ENCODE assay signal across 21 cellular contexts in genomic region chr9:109020113-109020512, GRCh38. TPM values are rescaled to one million over a fixed set of nuclear protein-coding genes. Genes with fewer than 3 reads are reported as not detected.
DNase-seq lines count a peak whose midpoint lies in the region; ATAC-seq, FAIRE-seq and TF ChIP-seq lines count a peak whose summit lies in the region.
"Had no signal": no experiment of that assay in that cellular context is flagged by ENCODE, and none has a peak within 500 bp of the region (broad histone marks: within the 10 kb centered on the region; RNA-seq: fewer than 3 reads in every experiment).

No MANE protein-coding gene starts in this region.

- H3K27ac ChIP-seq in mammary epithelial cell (ENCODE audit: insufficient read depth, low read depth, low read length) (no peak overlapping the region), breast epithelium (no peak overlapping the region), foreskin keratinocyte (peak overlapping the region; percentile 9)
- H3K27ac ChIP-seq: 22Rv1, A549, GM23248 had no signal

- CTCF ChIA-PET in mammary epithelial cell (lab: Charles Lee; ENCODE audit: low non-redundant PET) = interaction anchor here (0.7 kb wide), 1 partner anchor 15 kb away, joined by 4 read pairs; no protein-coding TSS in a partner anchor

- H3K4me3 ChIP-seq in mammary epithelial cell (replicated peaks in 1 of 3; ENCODE audit: insufficient read depth in 1 of 3, low read depth in 2 of 3, low read length in 3 of 3) = no peak overlapping the region
- H3K4me3 ChIP-seq in breast epithelium = no peak overlapping the region
- H3K4me3 ChIP-seq in choroid plexus epithelial cell (ENCODE audit: low read depth, low read length) = no peak overlapping the region
- H3K4me3 ChIP-seq: A549, GM23248 had no signal

- no peak overlapping the region for H3K27ac Mint-ChIP-seq in chondrocyte (ENCODE audit: unreplicated experiment)
- H3K27ac Mint-ChIP-seq: HFFc6 had no signal

- intact Hi-C loops in mammary epithelial cell (cut with micrococcal nuclease) (no loop called here), breast epithelium (cut with DNase I; ENCODE audit: low total_unique reads) (no loop called here)

- dilution Hi-C loops in mammary epithelial cell (cut with HindIII; ENCODE audit: low sequenced_read_pairs) = loop anchor here (5.0 kb wide), 1 partner anchor 107 kb away; no protein-coding TSS in a partner anchor

- no peaks in the 10 kb centered on the region for H3K36me3 ChIP-seq in mammary epithelial cell (ENCODE audit: insufficient read depth, low read length)
- H3K36me3 ChIP-seq in breast epithelium = no peaks in the 10 kb centered on the region

- TF ChIP-seq POLR2A in breast epithelium (IDR thresholded peaks at IDR 0.05) = no peak
- TF ChIP-seq POLR2A in GM12892 (IDR thresholded peaks at IDR 0.05; ENCODE audit: low read depth, low read length) = no peak

- no peak for TF ChIP-seq CTCF in mammary epithelial cell (conservative IDR thresholded peaks at IDR 0.05 in 1 of 2, IDR thresholded peaks at IDR 0.05 in 1 of 2; ENCODE audit: extremely low read depth in 1 of 2, insufficient read depth in 1 of 2, low read depth in 1 of 2, low read length in 2 of 2)
- no peak for TF ChIP-seq CTCF in breast epithelium (IDR thresholded peaks at IDR 0.05)
- TF ChIP-seq CTCF in choroid plexus epithelial cell (conservative IDR thresholded peaks at IDR 0.05; ENCODE audit: low read depth, low read length) = no peak
- TF ChIP-seq CTCF in foreskin keratinocyte (conservative IDR thresholded peaks at IDR 0.05) = no peak
- no peak for TF ChIP-seq CTCF in chondrocyte (IDR thresholded peaks at IDR 0.05)

- peak; percentile 55 for ATAC-seq in foreskin keratinocyte
- ATAC-seq: A549, HCT116 had no signal

- WGBS in mammary epithelial cell (ENCODE audit: low coverage, missing lambda C conversion rate) = 30% methylated on average over 3 of the region's 3 CpGs

- H3K79me2 ChIP-seq in mammary epithelial cell (ENCODE audit: insufficient read depth, low read length) = peaks cover 12% of the 10 kb centered on the region

- DNase-seq in mammary epithelial cell (no peak), breast epithelium (ENCODE audit: low spot score in 2 of 2) (no peak), choroid plexus epithelial cell (ENCODE audit: low read depth) (peak; percentile 4), foreskin keratinocyte (peak in 1 of 2 donors; percentile 31), GM12892 (ENCODE audit: insufficient read length) (no peak), H4 (ENCODE audit: low spot score) (no peak), chondrocyte (ENCODE audit: low spot score) (no peak)
- DNase-seq: Caco-2, GM23248, H7, HFFc6, IMR-90 had no signal

- H3K4me1 Mint-ChIP-seq in chondrocyte (ENCODE audit: low read depth) = no peaks in the 10 kb centered on the region

- H3K27me3 Mint-ChIP-seq in chondrocyte (ENCODE audit: low read depth) = no peaks in the 10 kb centered on the region

- H3K9me3 Mint-ChIP-seq in chondrocyte (ENCODE audit: low read depth) = no peaks in the 10 kb centered on the region
- H3K9me3 Mint-ChIP-seq: CD14-positive monocyte, HFFc6 had no signal

- no peak overlapping the region for H2AFZ ChIP-seq in mammary epithelial cell (ENCODE audit: low read depth, low read length)
- H2AFZ ChIP-seq: GM23248 had no signal

- in situ Hi-C loops in mammary epithelial cell (cut with MboI; ENCODE audit: low sequenced_read_pairs in 2 of 2) = no loop called here

- no peaks in the 10 kb centered on the region for H3K27me3 ChIP-seq in mammary epithelial cell (ENCODE audit: insufficient read depth, low read length)
- no peaks in the 10 kb centered on the region for H3K27me3 ChIP-seq in breast epithelium
- no peaks in the 10 kb centered on the region for H3K27me3 ChIP-seq in foreskin keratinocyte

- H3K4me1 ChIP-seq in mammary epithelial cell (ENCODE audit: insufficient read depth, low read length) (peaks cover 12% of the 10 kb centered on the region), breast epithelium (no peaks in the 10 kb centered on the region), foreskin keratinocyte (peaks cover 29% of the 10 kb centered on the region)

- peaks cover 5% of the 10 kb centered on the region for H3K36me3 Mint-ChIP-seq in chondrocyte (ENCODE audit: low read depth)

- H3K9ac ChIP-seq in mammary epithelial cell (ENCODE audit: insufficient read depth, low read length) = no peak overlapping the region
- H3K9ac ChIP-seq: GM23248 had no signal

- FAIRE-seq in GM12892 (lab: Jason Lieb, UNC) = no peak
- FAIRE-seq: A549, D721Med, G401.6, GM12891, GM18507, HTR-8/SVneo had no signal

- no peaks in the 10 kb centered on the region for H4K20me1 ChIP-seq in mammary epithelial cell (ENCODE audit: insufficient read depth, low read length)

- BruUV-seq in mammary epithelial cell (replicated peaks; lab: Mats Ljungman, UMichigan) = no TSS peak

- peak overlapping the region; percentile 61 for H3K4me2 ChIP-seq in mammary epithelial cell (ENCODE audit: insufficient read depth, low read depth, low read length)
- H3K4me2 ChIP-seq: A549 had no signal

- H3K9me3 ChIP-seq in mammary epithelial cell (replicated peaks; ENCODE audit: insufficient read depth, low read length) (no peaks in the 10 kb centered on the region), breast epithelium (no peaks in the 10 kb centered on the region)
- H3K9me3 ChIP-seq: A549, Caco-2 had no signal

- no peak overlapping the region for H3K4me3 Mint-ChIP-seq in chondrocyte (ENCODE audit: unreplicated experiment)
- H3K4me3 Mint-ChIP-seq: CD14-positive monocyte, HFFc6 had no signal

RNA-seq across cellular contexts. Expression of gene CTNNAL1, which starts 6.8 kb away (rescaled TPM):
- total RNA-seq in mammary epithelial cell (10 to 100 TPM; 43.7 to 82.2 TPM), breast epithelium (10 to 100 TPM; 25.0 to 29.2 (median 25.6) TPM), foreskin keratinocyte (154 and 199 TPM in 2 replicates), chondrocyte (24.9 to 31.9 TPM (median 25.9 TPM) in 3 replicates)
- polyA plus RNA-seq in mammary epithelial cell (71.4 TPM), foreskin keratinocyte (122 and 168 TPM in 2 replicates)
- polyA minus RNA-seq in mammary epithelial cell = 43.8 TPM
- 37.6 TPM for polyA plus RNA-seq in GM12892 (2012; ENCODE audit: missing spikeins)
- 90.8 and 90.9 TPM in 2 replicates for total RNA-seq in H4 (2014; rRNA removed; shearing (Covaris generic))
